ENCODE assay signal across 23 cellular contexts in genomic region chr3:149643482-149643798, GRCh38. TPM values are rescaled to one million over a fixed set of nuclear protein-coding genes. Genes with fewer than 3 reads are reported as not detected.
A peak's percentile ranks its signal among the peaks of the same experiment; 100 is the strongest.
DNase-seq lines count a peak whose midpoint lies in the region; FAIRE-seq and TF ChIP-seq lines count a peak whose summit lies in the region.
"Had no signal": no experiment of that assay in that cellular context is flagged by ENCODE, and none has a peak within 500 bp of the region (broad histone marks: within the 10 kb centered on the region; RNA-seq: fewer than 3 reads in every experiment).

No MANE protein-coding gene starts in this region.

- no peaks in the 10 kb centered on the region for H3K9me1 ChIP-seq in keratinocyte (ENCODE audit: control insufficient read depth, extremely low read depth, insufficient read depth, low read length)

- no peak overlapping the region for H2AFZ ChIP-seq in keratinocyte (ENCODE audit: control insufficient read depth, low read length)

- peaks cover 83% of the 10 kb centered on the region for H3K79me2 ChIP-seq in keratinocyte (ENCODE audit: control insufficient read depth, insufficient read depth, low read length)

- 61 to 70% (median 63%) methylated on average over 4 of the region's 4 CpGs for WGBS in adrenal gland, 4 donors
- WGBS in prostate gland: 15% methylated on average over 4 of the region's 4 CpGs

- no peaks in the 10 kb centered on the region for H3K36me3 Mint-ChIP-seq in Caco-2 (ENCODE audit: insufficient read depth, unreplicated experiment)
- peaks cover 37% of the 10 kb centered on the region for H3K36me3 Mint-ChIP-seq in osteocyte (ENCODE audit: unreplicated experiment)
- H3K36me3 Mint-ChIP-seq: natural killer cell had no signal

- peak overlapping the region in 4 of 5 donors; percentile 14 to 56 (median 40) for H3K27ac ChIP-seq in adrenal gland
- H3K27ac ChIP-seq in keratinocyte (ENCODE audit: control insufficient read depth, insufficient read depth, low read length): no peak overlapping the region
- peak overlapping the region; percentile 15 to 37 for H3K27ac ChIP-seq in prostate gland
- H3K27ac ChIP-seq: A549, Peyer's patch had no signal

- H3K27me3 ChIP-seq in Caco-2 (replicated peaks; ENCODE audit: control insufficient read depth, insufficient read depth, low read length): no peaks in the 10 kb centered on the region
- H3K27me3 ChIP-seq in adrenal gland: no peaks in the 10 kb centered on the region
- no peaks in the 10 kb centered on the region for H3K27me3 ChIP-seq in keratinocyte (ENCODE audit: control insufficient read depth, extremely low read depth, insufficient read depth, low read length)
- no peaks in the 10 kb centered on the region for H3K27me3 ChIP-seq in prostate gland (replicated peaks; ENCODE audit: insufficient read depth)
- H3K27me3 ChIP-seq: heart left ventricle, Peyer's patch had no signal

- TSS peak; percentile 59 for BruUV-seq in Caco-2 (replicated peaks; lab: Mats Ljungman, UMichigan)

- H3K4me3 ChIP-seq in Caco-2 (ENCODE audit: low read depth, low read length) (no peak overlapping the region), adrenal gland (no peak overlapping the region), keratinocyte (ENCODE audit: control insufficient read depth in 2 of 3, extremely low read depth in 1 of 3, insufficient read depth in 2 of 3, low read depth in 1 of 3, low read length in 3 of 3) (no peak overlapping the region), prostate gland (no peak overlapping the region)
- H3K4me3 ChIP-seq: A549, heart left ventricle, Peyer's patch had no signal

- H3K9me3 Mint-ChIP-seq in Caco-2 (ENCODE audit: unreplicated experiment): no peaks in the 10 kb centered on the region
- H3K9me3 Mint-ChIP-seq in osteocyte (ENCODE audit: unreplicated experiment): no peaks in the 10 kb centered on the region
- H3K9me3 Mint-ChIP-seq: natural killer cell had no signal

- no peak overlapping the region for H3K9ac ChIP-seq in keratinocyte (ENCODE audit: control insufficient read depth, extremely low read depth, insufficient read depth, low read length)

- no peak for TF ChIP-seq CTCF in Caco-2 (IDR thresholded peaks at IDR 0.05; ENCODE audit: insufficient read depth in 1 of 2, low read depth in 1 of 2, low read length in 1 of 2, severe bottlenecking in 1 of 2, unreplicated experiment in 1 of 2)
- no peak for TF ChIP-seq CTCF in adrenal gland (IDR thresholded peaks at IDR 0.05)
- TF ChIP-seq CTCF in keratinocyte (optimal IDR thresholded peaks at IDR 0.05 in 1 of 3, IDR thresholded peaks at IDR 0.05 in 1 of 3, conservative IDR thresholded peaks at IDR 0.05 in 1 of 3; ENCODE audit: extremely low read depth in 1 of 3, insufficient read depth in 2 of 3, low read length in 3 of 3): no peak
- no peak for TF ChIP-seq CTCF in prostate gland (IDR thresholded peaks at IDR 0.05)
- no peak for TF ChIP-seq CTCF in osteocyte (IDR thresholded peaks at IDR 0.05)

- peak overlapping the region; percentile 23 for H3K4me2 ChIP-seq in keratinocyte (ENCODE audit: control insufficient read depth, extremely low read depth, insufficient read depth, low read depth, low read length)
- H3K4me2 ChIP-seq: A549 had no signal

- no peaks in the 10 kb centered on the region for H3K9me3 ChIP-seq in Caco-2
- H3K9me3 ChIP-seq in adrenal gland (replicated peaks in 1 of 3): no peaks in the 10 kb centered on the region
- no peaks in the 10 kb centered on the region for H3K9me3 ChIP-seq in keratinocyte (ENCODE audit: control insufficient read depth, low read depth, low read length)
- H3K9me3 ChIP-seq in prostate gland: no peaks in the 10 kb centered on the region
- H3K9me3 ChIP-seq: A549, heart left ventricle, Peyer's patch had no signal

- H3K4me1 Mint-ChIP-seq in Caco-2 (ENCODE audit: low read depth, unreplicated experiment): peaks cover 15% of the 10 kb centered on the region
- H3K4me1 Mint-ChIP-seq in osteocyte (ENCODE audit: unreplicated experiment): peaks cover 61% of the 10 kb centered on the region
- H3K4me1 Mint-ChIP-seq: B cell, natural killer cell had no signal

- no peak for FAIRE-seq in keratinocyte (lab: Jason Lieb, UNC)
- FAIRE-seq: A549, H1, HTR-8/SVneo, urothelium cell line had no signal

- DNase-seq in Caco-2: no peak
- no peak for DNase-seq in adrenal gland
- DNase-seq in keratinocyte (ENCODE audit: low read depth, low spot score): no peak
- no peak for DNase-seq in prostate gland (ENCODE audit: low spot score)
- DNase-seq in osteocyte (ENCODE audit: extremely low spot score, unreplicated experiment): no peak
- DNase-seq in HCEC 1CT: no peak
- no peak for DNase-seq in NCI-H510A treated with DMSO at 0.1 percent for 48 hours (lab: John Stamatoyannopoulos, UW)
- DNase-seq in SKM-1 treated with dmso at 0.1 percent for 144 hours (lab: John Stamatoyannopoulos, UW; ENCODE audit: unreplicated experiment): no peak
- DNase-seq: activated CD4-positive, alpha-beta T cell treated with anti-CD3 and anti-CD28 coated beads for 1 hour; activated CD8-positive, alpha-beta T cell treated with anti-CD3 and anti-CD28 coated beads, Interleukin-2, amount 10 ng/mL, durations not matched to agents 7 days and 5 days; DMS79 treated with DMSO at 0.1 percent for 48 hours; heart left ventricle; left cardiac atrium; natural killer cell; NCI-H2171; NCI-H524 treated with DMSO at 0.1 percent for 48 hours; Peyer's patch; T-helper 1 cell had no signal

- POLR2A ChIA-PET in Caco-2 (lab: Charles Lee): interaction anchor here (1.1 kb wide), 1 partner anchor 14 kb away, joined by 6 read pairs; the partner anchor contains the start of gene WWTR1

- TF ChIP-seq POLR2A in adrenal gland (IDR thresholded peaks at IDR 0.05) (no peak), prostate gland (IDR thresholded peaks at IDR 0.05) (no peak)

- H3K36me3 ChIP-seq in Caco-2 (ENCODE audit: control insufficient read depth, insufficient read depth, low read length) (no peaks in the 10 kb centered on the region), adrenal gland (replicated peaks in 1 of 2) (no peaks in the 10 kb centered on the region), keratinocyte (ENCODE audit: control insufficient read depth in 2 of 2, extremely low read depth in 1 of 2, insufficient read depth in 2 of 2, low read length in 2 of 2) (peaks cover 0 to 5% of the 10 kb centered on the region in 2 experiments), prostate gland (no peaks in the 10 kb centered on the region)
- H3K36me3 ChIP-seq: Peyer's patch had no signal

- no peaks in the 10 kb centered on the region for H3K27me3 Mint-ChIP-seq in Caco-2 (ENCODE audit: insufficient read depth, unreplicated experiment)
- H3K27me3 Mint-ChIP-seq in osteocyte (ENCODE audit: unreplicated experiment): no peaks in the 10 kb centered on the region

- CTCF ChIA-PET in Caco-2 (lab: Charles Lee): no interaction called here

- H4K20me1 ChIP-seq in keratinocyte (ENCODE audit: control insufficient read depth, extremely low read depth, insufficient read depth, low read length): no peaks in the 10 kb centered on the region

- H3K27ac Mint-ChIP-seq in Caco-2 (ENCODE audit: unreplicated experiment): peak overlapping the region; percentile 13
- no peak overlapping the region for H3K27ac Mint-ChIP-seq in osteocyte (ENCODE audit: unreplicated experiment)
- H3K27ac Mint-ChIP-seq: activated CD8-positive, alpha-beta T cell treated with anti-CD3 and anti-CD28 coated beads, Interleukin-2, amount 10 ng/mL, durations not matched to agents 7 days and 5 days; B cell; natural killer cell had no signal

- intact Hi-C loops in Caco-2 (cut with micrococcal nuclease; ENCODE audit: unreplicated experiment) (loop anchor here (5.0 kb wide), 1 partner anchor 36 kb away; no protein-coding TSS in a partner anchor), adrenal gland (cut with DNase I) (no loop called here), prostate gland (cut with DNase I) (no loop called here)

- H3K4me1 ChIP-seq in Caco-2 (peaks cover 23% of the 10 kb centered on the region), adrenal gland (replicated peaks in 1 of 2) (peaks cover 16 to 41% of the 10 kb centered on the region in 2 donors), keratinocyte (ENCODE audit: control insufficient read depth, extremely low read depth, insufficient read depth, low read length) (peaks cover 41% of the 10 kb centered on the region), prostate gland (replicated peaks) (peaks cover 9% of the 10 kb centered on the region)

- no peak overlapping the region for H3K4me3 Mint-ChIP-seq in Caco-2 (ENCODE audit: unreplicated experiment)
- H3K4me3 Mint-ChIP-seq in osteocyte (ENCODE audit: unreplicated experiment): no peak overlapping the region
- H3K4me3 Mint-ChIP-seq: activated CD8-positive, alpha-beta T cell treated with anti-CD3 and anti-CD28 coated beads, Interleukin-2, amount 10 ng/mL, durations not matched to agents 7 days and 5 days; B cell; natural killer cell had no signal

- dilution Hi-C loops in keratinocyte (cut with MboI; ENCODE audit: extremely low pct_ligation_motif_present, low sequenced_read_pairs): no loop called here

RNA-seq across cellular contexts. Expression of gene WWTR1, which starts 14.4 kb away (rescaled TPM):
- total RNA-seq in Caco-2 (2022): 16.2 and 19.1 TPM in 2 replicates
- 10 to 100 TPM; 26.7 to 56.2 (median 41.6) TPM for total RNA-seq in adrenal gland
- polyA plus RNA-seq in adrenal gland: 10 to 100 TPM; 11.9 to 33.0 (median 17.2) TPM
- 31.9 to 93.4 TPM (median 77.3 TPM) in 3 replicates for polyA plus RNA-seq in keratinocyte
- polyA plus RNA-seq in keratinocyte (2011; ENCODE audit: low read depth): 13.9 TPM
- 48.1 and 73.9 TPM in 2 replicates for polyA plus RNA-seq in keratinocyte (2011; cell fraction: cytosol; rRNA removed)
- 68.1 and 79.7 TPM in 2 replicates for polyA plus RNA-seq in keratinocyte (2011; cell fraction: nucleus; rRNA removed)
- polyA plus RNA-seq in keratinocyte (2012; ENCODE audit: low replicate concordance): 22.1 and 51.6 TPM in 2 replicates
- polyA minus RNA-seq in keratinocyte: 60.8 to 125 TPM (median 104 TPM) in 3 replicates
- polyA minus RNA-seq in keratinocyte (2011; cell fraction: cytosol; rRNA and poly(A)+ RNA removed): 55.6 TPM
- polyA minus RNA-seq in keratinocyte (2011; cell fraction: nucleus; rRNA and poly(A)+ RNA removed): 32.2 and 71.4 TPM in 2 replicates
- total RNA-seq in prostate gland: 10 to 100 TPM; 47.5 to 79.4 TPM
- total RNA-seq in osteocyte: 116 and 120 TPM in 2 replicates
